8 cellular contexts compared by ENCODE assay signal in the genomic region with DNA sequence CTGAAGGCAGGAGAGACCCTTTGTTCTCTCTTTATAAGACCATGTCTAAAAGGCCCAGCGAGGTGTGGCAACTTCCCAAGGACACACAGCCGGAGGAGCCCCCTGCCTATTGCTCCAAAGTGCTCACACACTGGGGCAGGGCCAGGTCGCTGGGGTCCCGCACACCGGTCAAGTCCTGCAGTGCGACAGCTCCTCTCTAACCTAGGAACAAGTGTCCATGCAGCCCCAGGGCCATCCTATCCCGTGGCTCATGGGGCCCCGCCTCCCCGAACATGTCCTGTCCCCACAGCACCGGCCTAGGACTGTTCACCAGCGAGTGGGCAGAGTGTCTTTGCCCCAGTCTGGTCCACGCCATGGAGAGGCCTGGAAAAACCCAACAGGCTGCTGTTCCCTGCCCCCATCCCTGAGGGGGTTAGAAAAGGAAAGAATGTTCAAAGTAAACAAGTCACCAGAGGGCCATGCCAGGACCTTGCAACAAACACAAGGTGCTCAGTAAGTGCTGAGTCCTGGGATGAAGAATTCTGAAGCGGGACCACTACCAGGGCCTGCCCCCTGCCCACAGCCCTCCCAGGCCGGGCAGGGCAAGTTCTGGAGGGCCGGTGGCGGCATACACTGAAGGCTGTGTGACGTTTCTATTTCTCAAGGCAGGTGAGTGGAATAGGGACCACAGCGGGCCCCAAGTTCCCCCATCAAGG. TPM values are rescaled to one million over a fixed set of nuclear protein-coding genes. Genes with fewer than 3 reads are reported as not detected.
A peak's percentile ranks its signal among the peaks of the same experiment; 100 is the strongest.
DNase-seq lines count a peak whose midpoint lies in the region; ATAC-seq and TF ChIP-seq lines count a peak whose summit lies in the region.

No MANE protein-coding gene starts in this region.

- intact Hi-C loops in ovary (cut with DNase I), result loop anchor here in 2 of 4 donors (5.0 to 10.0 kb wide), 2 partner anchors 36 to 322 kb away; a partner anchor contains a TSS

- TF ChIP-seq EP300 in ovary (IDR thresholded peaks at IDR 0.05), result no peak

- peak overlapping the region; percentile 76 to 84 for H3K27ac Mint-ChIP-seq in T-cell

- WGBS in ovary, 3 donors, result 20 to 27% (median 26%) methylated on average over 17 to 18 of the region's 18 CpGs

- no peaks in the 10 kb centered on the region for H3K9me3 Mint-ChIP-seq in T-cell

- H3K4me3 Mint-ChIP-seq in T-cell, result peak overlapping the region; percentile 87

- no peak for DNase-seq in GM06990 (ENCODE audit: extremely low read depth, insufficient read length)
- no peak for DNase-seq in T-cell
- DNase-seq in foreskin keratinocyte, result no peak
- peak in 4 of 5 donors; percentile 56 to 66 (median 64) for DNase-seq in ovary
- DNase-seq in activated CD4-positive, CD25-positive, alpha-beta regulatory T cell treated with anti-CD3 and anti-CD28 coated beads, Interleukin-2, amount 50 U/mL, for 72 hours, result no peak

- POLR2A ChIA-PET in T-cell (lab: Charles Lee), result interaction anchor here in 1 of 2 donors (1.3 kb wide), 1 partner anchor 69 kb away, joined by 4 read pairs; no protein-coding TSS in a partner anchor

- no peaks in the 10 kb centered on the region for H3K36me3 ChIP-seq in GM06990 (ENCODE audit: control insufficient read depth, insufficient read depth, low read length)
- H3K36me3 ChIP-seq in ovary, result no peaks in the 10 kb centered on the region

- CTCF ChIA-PET in T-cell (lab: Charles Lee), result interaction anchor here in 1 of 2 donors (0.8 kb wide), 1 partner anchor 130 kb away, joined by 3 read pairs; no protein-coding TSS in a partner anchor

- no peaks in the 10 kb centered on the region for H3K36me3 Mint-ChIP-seq in T-cell

- H3K27me3 Mint-ChIP-seq in T-cell, result no peaks in the 10 kb centered on the region

- peaks cover 60 to 70% (median 68%) of the 10 kb centered on the region in 3 donors for H3K4me1 Mint-ChIP-seq in T-cell

- peak overlapping the region; percentile 77 for H3K4me3 ChIP-seq in GM06990 (replicated peaks; ENCODE audit: low read depth, low read length)
- H3K4me3 ChIP-seq in ovary, result peak overlapping the region; percentile 76

- H3K27me3 ChIP-seq in GM06990 (replicated peaks; ENCODE audit: control insufficient read depth, insufficient read depth, low read length), result no peaks in the 10 kb centered on the region
- peaks cover 20% of the 10 kb centered on the region for H3K27me3 ChIP-seq in foreskin keratinocyte
- no peaks in the 10 kb centered on the region for H3K27me3 ChIP-seq in ovary

- no peak for TF ChIP-seq POLR2A in ovary (IDR thresholded peaks at IDR 0.05)

- H3K9me3 ChIP-seq in ovary, result no peaks in the 10 kb centered on the region

- H3K4me1 ChIP-seq in foreskin keratinocyte (peaks cover 7% of the 10 kb centered on the region), ovary (ENCODE audit: insufficient read depth) (peaks cover 31% of the 10 kb centered on the region)

- TF ChIP-seq CTCF in GM06990 (IDR thresholded peaks at IDR 0.05; ENCODE audit: insufficient read depth, low read length, poor library complexity, severe bottlenecking) (no peak), foreskin keratinocyte (conservative IDR thresholded peaks at IDR 0.05) (no peak), ovary (IDR thresholded peaks at IDR 0.05) (no peak)

- H3K27ac ChIP-seq in foreskin keratinocyte (peak overlapping the region; percentile 91), ovary (peak overlapping the region; percentile 70 to 96)

- ATAC-seq in T-cell (replicated peaks in 1 of 4) (no peak), foreskin keratinocyte (no peak), HG03097 (IDR thresholded peaks at IDR 0.05; ENCODE audit: low FRiP score, unreplicated experiment) (no peak), GM21447 (IDR thresholded peaks at IDR 0.05; ENCODE audit: unreplicated experiment) (no peak), HG02852 (IDR thresholded peaks at IDR 0.05; ENCODE audit: unreplicated experiment) (no peak)

RNA-seq across cellular contexts. Expression of a gene that starts 1.0 kb away (rescaled TPM):
- total RNA-seq in T-cell (100 to 1,000 TPM in 1 of 5 donors, 10 to 100 TPM in 4; 29.2 to 110 (median 32.0) TPM), foreskin keratinocyte (15.8 and 17.7 TPM in 2 replicates), ovary (10 to 100 TPM; 35.2 to 75.2 (median 40.6) TPM)
- polyA plus RNA-seq in foreskin keratinocyte (24.6 and 29.8 TPM in 2 replicates), ovary (10 to 100 TPM in 1 of 2 donors, 1 to 10 TPM in 1; 7.5 to 46.1 TPM)

RNA-seq across cellular contexts. Expression of a gene that starts 37.1 kb away (rescaled TPM):
- total RNA-seq in T-cell, result 10 to 100 TPM; 39.7 to 98.5 (median 72.8) TPM
- total RNA-seq in foreskin keratinocyte, result 31.1 TPM in 2 replicates
- 46.3 and 47.5 TPM in 2 replicates for polyA plus RNA-seq in foreskin keratinocyte
- total RNA-seq in ovary, result 10 to 100 TPM; 34.0 to 50.0 (median 44.7) TPM
- polyA plus RNA-seq in ovary, result 10 to 100 TPM in 1 of 2 donors, 1 to 10 TPM in 1; 5.0 to 67.6 TPM

RNA-seq across cellular contexts. Expression of a gene that starts 50.8 kb away (rescaled TPM):
- total RNA-seq in T-cell (under 1 TPM; 0.12 to 0.95 (median 0.48) TPM), foreskin keratinocyte (0.04 and 0.14 TPM in 2 replicates), ovary (10 to 100 TPM in 3 of 7 donors, 1 to 10 TPM in 4; 1.5 to 24.7 (median 7.1) TPM)
- polyA plus RNA-seq in foreskin keratinocyte (0.10 TPM in 1 of 2 replicates, not detected in the other), ovary (1 to 10 TPM in 1 of 2 donors, under 1 TPM in 1; 0.53 to 1.0 TPM)

Comparison
In these comparisons a context has a peak if more than half of its experiments do, and no peak if none do; other contexts are left out.
1. DNase-seq: peak in ovary (4 of 5); none in GM06990 (single experiment), T-cell (0 of 34), foreskin keratinocyte (0 of 2) and activated CD4-positive, CD25-positive, alpha-beta regulatory T cell treated with anti-CD3 and anti-CD28 coated beads, Interleukin-2, amount 50 U/mL, for 72 hours (single experiment).